Comparison of ENCODE assay signal across 21 cellular contexts in genomic region chr15:66040211-66040892, GRCh38.
DNase-seq lines count a peak whose midpoint lies in the region; ATAC-seq and TF ChIP-seq lines count a peak whose summit lies in the region.
"Had no signal": no experiment of that assay in that cellular context is flagged by ENCODE, and none has a peak within 500 bp of the region (broad histone marks: within the 10 kb centered on the region; RNA-seq: fewer than 3 reads in every experiment).

No MANE protein-coding gene starts in this region.

- H3K4me3 Mint-ChIP-seq in WTC11 = no peak overlapping the region
- no peak overlapping the region for H3K4me3 Mint-ChIP-seq in activated CD8-positive, alpha-beta T cell treated with anti-CD3 and anti-CD28 coated beads, Interleukin-2, amount 10 ng/mL, durations not matched to agents 7 days and 5 days
- H3K4me3 Mint-ChIP-seq: CD4-positive, CD25-positive, alpha-beta regulatory T cell; HFFc6; IgD-negative memory B cell had no signal

- peak overlapping the region; percentile 41; the same call in 1 of the 2 replicates for H3K27ac Mint-ChIP-seq in WTC11
- no peak overlapping the region for H3K27ac Mint-ChIP-seq in activated CD8-positive, alpha-beta T cell treated with anti-CD3 and anti-CD28 coated beads, Interleukin-2, amount 10 ng/mL, durations not matched to agents 7 days and 5 days
- H3K27ac Mint-ChIP-seq: HFFc6, IgD-negative memory B cell had no signal

- DNase-seq in AG10803 (ENCODE audit: low read depth) (peak; percentile 31), WTC11 (ENCODE audit: low spot score) (no peak), foreskin fibroblast (peak; percentile 6 to 58), NAMALWA (ENCODE audit: low spot score) (no peak), NCI-H1105 (lab: John Stamatoyannopoulos, UW) (no peak)
- DNase-seq in activated CD8-positive, alpha-beta T cell treated with anti-CD3 and anti-CD28 coated beads, Interleukin-2, amount 10 ng/mL, durations not matched to agents 7 days and 5 days = no peak
- DNase-seq: CD4-positive, CD25-positive, alpha-beta regulatory T cell; DMS79; HFFc6; Kasumi-1; NCI-H1092; NCI-H1436 treated with DMSO at 0.1 percent for 48 hours; NCI-H2029; NCI-H2171; NCI-H345; NCI-H524; NCI-H774; NK-92 treated with Interleukin-12 subunit alpha and Interleukin-12 subunit beta, amount 100 ng/mL, for 24 hours had no signal

- POLR2A ChIA-PET in WTC11 (lab: Charles Lee) = no interaction called here
- POLR2A ChIA-PET in activated CD8-positive, alpha-beta T cell treated with anti-CD3 and anti-CD28 coated beads, Interleukin-2, amount 10 ng/mL, durations not matched to agents 7 days and 5 days (lab: Charles Lee) = no interaction called here

- no peaks in the 10 kb centered on the region; the same call in 1 of the 2 replicates for H3K36me3 Mint-ChIP-seq in WTC11
- no peaks in the 10 kb centered on the region for H3K36me3 Mint-ChIP-seq in activated CD8-positive, alpha-beta T cell treated with anti-CD3 and anti-CD28 coated beads, Interleukin-2, amount 10 ng/mL, durations not matched to agents 7 days and 5 days (ENCODE audit: low read depth)
- H3K36me3 Mint-ChIP-seq: CD4-positive, CD25-positive, alpha-beta regulatory T cell; IgD-negative memory B cell had no signal

- H3K4me1 Mint-ChIP-seq in WTC11 = peaks cover 67% of the 10 kb centered on the region
- no peaks in the 10 kb centered on the region for H3K4me1 Mint-ChIP-seq in activated CD8-positive, alpha-beta T cell treated with anti-CD3 and anti-CD28 coated beads, Interleukin-2, amount 10 ng/mL, durations not matched to agents 7 days and 5 days (ENCODE audit: low read depth)
- H3K4me1 Mint-ChIP-seq: CD4-positive, CD25-positive, alpha-beta regulatory T cell; IgD-negative memory B cell had no signal

- no peaks in the 10 kb centered on the region; the same call in 1 of the 2 replicates for H3K27me3 Mint-ChIP-seq in WTC11 (ENCODE audit: low read depth)
- peaks cover 27% of the 10 kb centered on the region for H3K27me3 Mint-ChIP-seq in activated CD8-positive, alpha-beta T cell treated with anti-CD3 and anti-CD28 coated beads, Interleukin-2, amount 10 ng/mL, durations not matched to agents 7 days and 5 days (ENCODE audit: low read depth)

- ATAC-seq in WTC11 = no peak
- ATAC-seq in activated CD8-positive, alpha-beta T cell treated with anti-CD3 and anti-CD28 coated beads, Interleukin-2, amount 10 ng/mL, durations not matched to agents 7 days and 5 days = no peak

- H3K4me3 ChIP-seq in AG10803 (ENCODE audit: low read length) (no peak overlapping the region), foreskin fibroblast (ENCODE audit: low read depth in 1 of 2, low read length in 2 of 2) (no peak overlapping the region), iPS-18c (ENCODE audit: insufficient read depth, low read depth, low read length) (peak overlapping the region; percentile 4; the same call in 1 of the 2 replicates)
- H3K4me3 ChIP-seq: SJSA1 had no signal

- no peaks in the 10 kb centered on the region for H3K9me3 ChIP-seq in iPS-18c (ENCODE audit: control insufficient read depth, insufficient read depth, low read length)
- H3K9me3 ChIP-seq: SJSA1 had no signal

- CTCF ChIA-PET in WTC11 (lab: Charles Lee) = interaction anchor here (1.0 kb wide), 2 partner anchors 14 to 45 kb away, joined by 3 read pairs; no protein-coding TSS in a partner anchor
- CTCF ChIA-PET in activated CD8-positive, alpha-beta T cell treated with anti-CD3 and anti-CD28 coated beads, Interleukin-2, amount 10 ng/mL, durations not matched to agents 7 days and 5 days (lab: Charles Lee) = no interaction called here

- peaks cover 3% of the 10 kb centered on the region; the same call in 1 of the 2 replicates for H3K9me3 Mint-ChIP-seq in WTC11
- no peaks in the 10 kb centered on the region for H3K9me3 Mint-ChIP-seq in activated CD8-positive, alpha-beta T cell treated with anti-CD3 and anti-CD28 coated beads, Interleukin-2, amount 10 ng/mL, durations not matched to agents 7 days and 5 days (ENCODE audit: insufficient read depth)
- H3K9me3 Mint-ChIP-seq: HFFc6 had no signal

- TF ChIP-seq CTCF in AG10803 (conservative IDR thresholded peaks at IDR 0.05; ENCODE audit: low read length) = no peak
- TF ChIP-seq CTCF in WTC11 (IDR thresholded peaks at IDR 0.05) = no peak
- no peak for TF ChIP-seq CTCF in foreskin fibroblast (IDR thresholded peaks at IDR 0.05; ENCODE audit: low read depth, low read length)

TF ChIP-seq in WTC11, 78 proteins besides CTCF, POLR2A, EP300 and RAD21:
- TF ChIP-seq EMX1 (CRISPR knock-in tag; IDR thresholded peaks at IDR 0.05) (no peak), HMGXB4 (CRISPR knock-in tag; IDR thresholded peaks at IDR 0.05) (no peak), SMAD3 (CRISPR knock-in tag; IDR thresholded peaks at IDR 0.05; ENCODE audit: borderline replicate concordance) (no peak), STAT6 (CRISPR knock-in tag; conservative IDR thresholded peaks at IDR 0.05; ENCODE audit: low read depth) (no peak), E2F5 (CRISPR knock-in tag; IDR thresholded peaks at IDR 0.05) (no peak), ZNF317 (CRISPR knock-in tag; IDR thresholded peaks at IDR 0.05; ENCODE audit: borderline replicate concordance, low read depth) (no peak)

Comparison
In these comparisons a context has a peak if more than half of its experiments do, and no peak if none do; other contexts are left out.
1. DNase-seq: peak in AG10803 (single experiment) and foreskin fibroblast (2 of 2); none in WTC11 (single experiment), NAMALWA (single experiment), NCI-H1105 (single experiment) and activated CD8-positive, alpha-beta T cell treated with anti-CD3 and anti-CD28 coated beads, Interleukin-2, amount 10 ng/mL, durations not matched to agents 7 days and 5 days (single experiment).